Comparison of ENCODE assay signal across 8 cellular contexts in the genomic region with DNA sequence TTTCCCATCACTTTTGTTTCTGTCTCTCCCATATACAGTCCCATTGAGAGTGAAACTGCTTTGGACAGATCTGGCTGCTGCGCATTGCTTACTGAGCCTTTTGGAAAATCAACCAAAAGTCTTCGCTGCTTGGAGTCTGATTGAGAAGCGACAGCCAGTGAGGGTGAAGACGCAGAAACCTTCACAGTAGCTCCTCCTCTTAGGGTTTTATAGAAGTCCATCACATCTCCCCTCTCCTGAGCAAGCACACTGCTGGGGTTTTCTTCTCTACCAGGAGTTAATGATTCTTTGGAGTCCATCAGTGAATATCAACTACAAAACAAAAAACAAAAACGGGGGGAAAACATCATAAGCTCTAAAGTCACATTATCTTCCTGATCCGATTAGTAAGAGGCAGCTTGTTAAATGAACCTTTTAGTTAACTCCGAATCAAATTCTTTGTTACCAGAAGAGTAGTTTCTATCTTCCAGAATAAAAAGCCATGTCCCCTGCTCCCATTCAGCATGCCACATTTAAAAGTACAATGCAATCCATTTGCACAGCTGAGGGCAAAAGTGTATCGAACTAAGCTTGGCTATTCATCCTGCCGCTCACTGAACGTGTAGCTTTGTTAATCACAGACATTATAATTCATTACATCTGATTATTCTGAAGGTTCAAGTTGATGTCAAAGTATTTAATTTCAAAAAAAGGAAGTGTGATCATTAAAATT. TPM values are rescaled to one million over a fixed set of nuclear protein-coding genes. Genes with fewer than 3 reads are reported as not detected.
A peak's percentile ranks its signal among the peaks of the same experiment; 100 is the strongest.
DNase-seq lines count a peak whose midpoint lies in the region; ATAC-seq, FAIRE-seq and TF ChIP-seq lines count a peak whose summit lies in the region.

No MANE protein-coding gene starts in this region.

- H3K27ac ChIP-seq in kidney (ENCODE audit: low read depth in 2 of 2, low read length in 2 of 2) (peak overlapping the region in 1 of 2 donors; percentile 13), temporal lobe (ENCODE audit: low read depth, low read length) (peak overlapping the region; percentile 76)

- H3K27ac Mint-ChIP-seq in activated CD8-positive, alpha-beta T cell treated with anti-CD3 and anti-CD28 coated beads, Interleukin-2, amount 10 ng/mL, durations not matched to agents 7 days and 5 days, result no peak overlapping the region

- H3K9me3 Mint-ChIP-seq in activated T-cell treated with anti-CD3 and anti-CD28 coated beads, Interleukin-2, amount 50 U/mL, for 4 hours, result no peaks in the 10 kb centered on the region
- H3K9me3 Mint-ChIP-seq in activated CD8-positive, alpha-beta T cell treated with anti-CD3 and anti-CD28 coated beads, Interleukin-2, amount 10 ng/mL, durations not matched to agents 7 days and 5 days (ENCODE audit: insufficient read depth), result no peaks in the 10 kb centered on the region

- H3K27me3 Mint-ChIP-seq in activated T-cell treated with anti-CD3 and anti-CD28 coated beads, Interleukin-2, amount 50 U/mL, for 4 hours (ENCODE audit: low read depth), result no peaks in the 10 kb centered on the region
- no peaks in the 10 kb centered on the region for H3K27me3 Mint-ChIP-seq in activated CD8-positive, alpha-beta T cell treated with anti-CD3 and anti-CD28 coated beads, Interleukin-2, amount 10 ng/mL, durations not matched to agents 7 days and 5 days (ENCODE audit: low read depth)

- DNase-seq in activated T-cell treated with anti-CD3 and anti-CD28 coated beads, Interleukin-2, amount 50 U/mL, for 4 hours, result no peak
- DNase-seq in activated T-cell treated with anti-CD3 and anti-CD28 coated beads, Interleukin-2, amount 50 U/mL, for 1 hour, result no peak
- DNase-seq in activated CD8-positive, alpha-beta T cell treated with anti-CD3 and anti-CD28 coated beads, Interleukin-2, amount 10 ng/mL, durations not matched to agents 7 days and 5 days, result no peak
- DNase-seq in kidney (no peak), COLO829 (ENCODE audit: low spot score) (no peak), NCI-H2029 treated with DMSO at 0.1 percent for 48 hours (lab: John Stamatoyannopoulos, UW) (no peak)

- TF ChIP-seq CTCF in kidney (IDR thresholded peaks at IDR 0.05; ENCODE audit: borderline replicate concordance, extremely low read depth, insufficient read depth), result no peak

- H3K36me3 Mint-ChIP-seq in activated T-cell treated with anti-CD3 and anti-CD28 coated beads, Interleukin-2, amount 50 U/mL, for 4 hours (ENCODE audit: insufficient read depth), result peaks cover 33% of the 10 kb centered on the region
- H3K36me3 Mint-ChIP-seq in activated CD8-positive, alpha-beta T cell treated with anti-CD3 and anti-CD28 coated beads, Interleukin-2, amount 10 ng/mL, durations not matched to agents 7 days and 5 days (ENCODE audit: low read depth), result peaks cover 46% of the 10 kb centered on the region

- H3K4me1 Mint-ChIP-seq in activated T-cell treated with anti-CD3 and anti-CD28 coated beads, Interleukin-2, amount 50 U/mL, for 4 hours (ENCODE audit: low read depth), result peaks cover 57% of the 10 kb centered on the region
- peaks cover 62% of the 10 kb centered on the region for H3K4me1 Mint-ChIP-seq in activated CD8-positive, alpha-beta T cell treated with anti-CD3 and anti-CD28 coated beads, Interleukin-2, amount 10 ng/mL, durations not matched to agents 7 days and 5 days (ENCODE audit: low read depth)

- no peak for ATAC-seq in activated T-cell treated with anti-CD3 and anti-CD28 coated beads, Interleukin-2, amount 50 U/mL, for 4 hours
- no peak for ATAC-seq in activated CD8-positive, alpha-beta T cell treated with anti-CD3 and anti-CD28 coated beads, Interleukin-2, amount 10 ng/mL, durations not matched to agents 7 days and 5 days
- ATAC-seq in HG02798 (IDR thresholded peaks at IDR 0.05; ENCODE audit: poor library complexity, unreplicated experiment), result no peak

- peak overlapping the region; percentile 81 to 91 for H3K4me3 ChIP-seq in kidney (ENCODE audit: low read length in 2 of 2)

- peak overlapping the region; percentile 92 for H3K4me3 Mint-ChIP-seq in activated T-cell treated with anti-CD3 and anti-CD28 coated beads, Interleukin-2, amount 50 U/mL, for 4 hours
- H3K4me3 Mint-ChIP-seq in activated CD8-positive, alpha-beta T cell treated with anti-CD3 and anti-CD28 coated beads, Interleukin-2, amount 10 ng/mL, durations not matched to agents 7 days and 5 days, result peak overlapping the region; percentile 88

- no peak for FAIRE-seq in kidney (lab: Jason Lieb, UNC)

- intact Hi-C loops in kidney (cut with DNase I), result no loop called here

- peaks cover 2 to 12% of the 10 kb centered on the region in 2 donors for H3K4me1 ChIP-seq in kidney (ENCODE audit: control insufficient read depth in 1 of 2, insufficient read depth in 1 of 2, low read depth in 1 of 2, low read length in 2 of 2)

- H3K36me3 ChIP-seq in kidney (ENCODE audit: control insufficient read depth in 1 of 2, insufficient read depth in 2 of 2, low read length in 2 of 2), result no peaks in the 10 kb centered on the region

- CTCF ChIA-PET in activated CD8-positive, alpha-beta T cell treated with anti-CD3 and anti-CD28 coated beads, Interleukin-2, amount 10 ng/mL, durations not matched to agents 7 days and 5 days (lab: Charles Lee), result interaction anchor here (0.8 to 2.1 kb wide), 10 partner anchors 10 to 787 kb away, joined by 3 to 15 read pairs (median 3); no protein-coding TSS in a partner anchor

- peak overlapping the region in 1 of 2 donors; percentile 53 for H3K9ac ChIP-seq in kidney (ENCODE audit: low read length in 2 of 2)

- no peaks in the 10 kb centered on the region for H3K9me3 ChIP-seq in kidney (ENCODE audit: control insufficient read depth in 1 of 2, low read length in 2 of 2)

- POLR2A ChIA-PET in activated CD8-positive, alpha-beta T cell treated with anti-CD3 and anti-CD28 coated beads, Interleukin-2, amount 10 ng/mL, durations not matched to agents 7 days and 5 days (lab: Charles Lee), result interaction anchor here (0.6 to 0.9 kb wide), 2 partner anchors 47 to 203 kb away, joined by 3 read pairs; no protein-coding TSS in a partner anchor

RNA-seq across cellular contexts. Expression of a gene that starts 2.8 kb away (rescaled TPM):
- total RNA-seq in activated T-cell treated with anti-CD3 and anti-CD28 coated beads, Interleukin-2, amount 50 U/mL, for 4 hours, result 10 to 100 TPM; 40.2 to 53.3 (median 43.1) TPM
- total RNA-seq in activated CD8-positive, alpha-beta T cell treated with anti-CD3 and anti-CD28 coated beads, Interleukin-2, amount 10 ng/mL, durations not matched to agents 7 days and 5 days, result 10 to 100 TPM; 54.9 to 55.5 TPM
- 69.0 TPM for total RNA-seq in kidney
- polyA plus RNA-seq in kidney (ENCODE audit: insufficient read depth, low read depth, low replicate concordance), result 23.4 TPM
- 11.1 TPM for total RNA-seq in temporal lobe
